Comparison of ENCODE assay signal across 1 cellular context in the genomic region with DNA sequence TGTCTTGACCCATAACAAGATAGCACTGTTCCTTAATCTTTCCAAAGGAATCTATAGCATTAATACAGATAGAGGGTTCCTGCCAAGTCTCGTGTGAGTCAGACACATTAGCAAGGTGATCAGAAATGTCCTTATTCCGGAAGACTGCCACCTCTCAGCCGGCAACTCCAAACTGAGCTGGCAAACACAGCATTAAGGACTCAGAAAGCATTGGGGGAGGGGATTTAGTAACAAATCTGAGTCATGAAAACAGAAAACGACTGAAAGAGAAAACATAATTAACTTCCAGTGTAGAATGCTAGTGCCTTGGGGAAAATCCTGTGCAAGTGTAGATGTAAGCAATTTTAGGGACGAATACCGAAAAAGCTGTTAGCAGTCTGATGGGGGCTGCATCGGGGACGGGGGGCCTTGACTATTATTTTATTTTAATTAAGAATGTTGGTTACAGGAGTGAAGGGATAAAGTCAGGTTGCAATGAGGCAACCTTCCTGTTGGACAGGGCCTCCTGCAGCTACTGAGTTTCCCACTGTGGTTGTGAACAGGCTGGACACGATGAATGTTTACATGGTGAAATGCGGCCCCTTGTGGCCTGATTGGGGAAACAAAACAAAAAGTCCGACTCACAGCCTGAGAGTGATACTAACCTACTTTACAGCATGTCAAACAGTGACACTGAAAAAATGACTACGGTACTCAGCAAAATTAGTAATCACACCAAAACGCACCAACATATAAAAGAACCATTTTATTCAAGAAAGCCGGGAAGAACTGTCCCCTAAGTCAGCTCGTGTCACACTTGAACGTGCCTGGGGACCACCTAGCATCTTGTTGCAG.
TF ChIP-seq lines count a peak whose summit lies in the region.

No MANE protein-coding gene starts in this region.

TF ChIP-seq in endothelial cell of umbilical vein, 7 proteins besides CTCF, POLR2A, EP300 and RAD21:
- TF ChIP-seq, protein P1, sequence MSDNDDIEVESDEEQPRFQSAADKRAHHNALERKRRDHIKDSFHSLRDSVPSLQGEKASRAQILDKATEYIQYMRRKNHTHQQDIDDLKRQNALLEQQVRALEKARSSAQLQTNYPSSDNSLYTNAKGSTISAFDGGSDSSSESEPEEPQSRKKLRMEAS (IDR thresholded peaks at IDR 0.05; ENCODE audit: insufficient read depth, insufficient read length) = no peak
- no peak for TF ChIP-seq GATA2 (IDR thresholded peaks at IDR 0.05; ENCODE audit: insufficient read depth, insufficient read length, low read depth, low read length)
- TF ChIP-seq JUN (IDR thresholded peaks at IDR 0.05; ENCODE audit: borderline replicate concordance, insufficient read depth, insufficient read length, low read depth) = no peak
- TF ChIP-seq MYC (IDR thresholded peaks at IDR 0.05; ENCODE audit: low read depth, low read length) = no peak
- TF ChIP-seq FOS (IDR thresholded peaks at IDR 0.05; ENCODE audit: borderline replicate concordance, insufficient read depth, low read length) = no peak
- TF ChIP-seq EZH2 (IDR thresholded peaks at IDR 0.05; ENCODE audit: borderline replicate concordance, low read depth, low read length, severe bottlenecking) = no peak
- no peak for TF ChIP-seq POLR2AphosphoS5 (IDR thresholded peaks at IDR 0.05; ENCODE audit: insufficient read depth, low read depth, low read length)
